Comparison of ENCODE assay signal across 8 cellular contexts in genomic region chr16:30923554-30924085, GRCh38. TPM values are rescaled to one million over a fixed set of nuclear protein-coding genes. Genes with fewer than 3 reads are reported as not detected.
DNase-seq lines count a peak whose midpoint lies in the region; ATAC-seq and TF ChIP-seq lines count a peak whose summit lies in the region.

FBXL19 (plus strand) TSS chr16:30923572; CDS start chr16:30925755, 2,183 bp downstream.

- peaks cover 32% of the 10 kb centered on the region for H3K4me1 Mint-ChIP-seq in activated CD4-positive, alpha-beta T cell treated with anti-CD3 and anti-CD28 coated beads, Interleukin-2, amount 10 ng/mL, durations not matched to agents 7 days and 5 days
- peaks cover 8% of the 10 kb centered on the region for H3K4me1 Mint-ChIP-seq in progenitor cell of endocrine pancreas (ENCODE audit: low read depth)

- CTCF ChIA-PET in activated CD4-positive, alpha-beta T cell treated with anti-CD3 and anti-CD28 coated beads, Interleukin-2, amount 10 ng/mL, durations not matched to agents 7 days and 5 days (lab: Charles Lee), result interaction anchor here (0.6 to 1.3 kb wide), 2 partner anchors 12 to 109 kb away, joined by 3 to 4 read pairs; no protein-coding TSS in a partner anchor

- no peak for ATAC-seq in foreskin keratinocyte
- no peak for ATAC-seq in GM21367 (IDR thresholded peaks at IDR 0.05; ENCODE audit: unreplicated experiment)

- POLR2A ChIA-PET in activated CD4-positive, alpha-beta T cell treated with anti-CD3 and anti-CD28 coated beads, Interleukin-2, amount 10 ng/mL, durations not matched to agents 7 days and 5 days (lab: Charles Lee), result no interaction called here

- H3K4me1 ChIP-seq in foreskin keratinocyte, result no peaks in the 10 kb centered on the region

- no peaks in the 10 kb centered on the region for H3K36me3 Mint-ChIP-seq in activated CD4-positive, alpha-beta T cell treated with anti-CD3 and anti-CD28 coated beads, Interleukin-2, amount 10 ng/mL, durations not matched to agents 7 days and 5 days (ENCODE audit: low read depth)
- peaks cover 2% of the 10 kb centered on the region for H3K36me3 Mint-ChIP-seq in progenitor cell of endocrine pancreas (ENCODE audit: insufficient read depth)

- H3K27ac Mint-ChIP-seq in activated CD4-positive, alpha-beta T cell treated with anti-CD3 and anti-CD28 coated beads, Interleukin-2, amount 10 ng/mL, durations not matched to agents 7 days and 5 days, result peak within 1 kb of the TSS; percentile 99
- H3K27ac Mint-ChIP-seq in progenitor cell of endocrine pancreas, result peak within 1 kb of the TSS; percentile 100

- DNase-seq in activated CD4-positive, alpha-beta T cell treated with anti-CD3 and anti-CD28 coated beads for 4 hours, result peak; percentile 26 to 40
- no peak for DNase-seq in activated CD4-positive, alpha-beta T cell treated with anti-CD3 and anti-CD28 coated beads for 1 hour
- DNase-seq in activated CD4-positive, alpha-beta T cell treated with anti-CD3 and anti-CD28 coated beads, Interleukin-2, amount 10 ng/mL, durations not matched to agents 7 days and 5 days, result no peak
- DNase-seq in foreskin keratinocyte (no peak), progenitor cell of endocrine pancreas (ENCODE audit: low spot score, unreplicated experiment) (peak; percentile 50), RKO (ENCODE audit: low spot score) (no peak)
- DNase-seq in stimulated activated CD4-positive, alpha-beta T cell treated with anti-CD3 and anti-CD28 coated beads, Interleukin-2, amount 100 ng/mL, for 24 hours, result no peak

- no peaks in the 10 kb centered on the region for H3K27me3 Mint-ChIP-seq in activated CD4-positive, alpha-beta T cell treated with anti-CD3 and anti-CD28 coated beads, Interleukin-2, amount 10 ng/mL, durations not matched to agents 7 days and 5 days
- no peaks in the 10 kb centered on the region for H3K27me3 Mint-ChIP-seq in progenitor cell of endocrine pancreas

- no peaks in the 10 kb centered on the region for H3K9me3 Mint-ChIP-seq in activated CD4-positive, alpha-beta T cell treated with anti-CD3 and anti-CD28 coated beads, Interleukin-2, amount 10 ng/mL, durations not matched to agents 7 days and 5 days
- no peaks in the 10 kb centered on the region for H3K9me3 Mint-ChIP-seq in progenitor cell of endocrine pancreas (ENCODE audit: low read depth)

- H3K27ac ChIP-seq in foreskin keratinocyte, result peak within 1 kb of the TSS; percentile 78

- TF ChIP-seq CTCF in foreskin keratinocyte (conservative IDR thresholded peaks at IDR 0.05) (no peak), progenitor cell of endocrine pancreas (IDR thresholded peaks at IDR 0.05; ENCODE audit: unreplicated experiment) (no peak)

- peak within 1 kb of the TSS; percentile 88 for H3K4me3 Mint-ChIP-seq in activated CD4-positive, alpha-beta T cell treated with anti-CD3 and anti-CD28 coated beads, Interleukin-2, amount 10 ng/mL, durations not matched to agents 7 days and 5 days
- peak within 1 kb of the TSS; percentile 97 for H3K4me3 Mint-ChIP-seq in progenitor cell of endocrine pancreas (ENCODE audit: low read depth)

- no peaks in the 10 kb centered on the region for H3K27me3 ChIP-seq in foreskin keratinocyte

RNA-seq across cellular contexts. Expression of gene FBXL19, which starts in this region (rescaled TPM):
- 10 to 100 TPM; 21.7 to 22.4 TPM for total RNA-seq in activated CD4-positive, alpha-beta T cell treated with anti-CD3 and anti-CD28 coated beads, Interleukin-2, amount 10 ng/mL, durations not matched to agents 7 days and 5 days
- 32.2 and 33.0 TPM in 2 replicates for total RNA-seq in foreskin keratinocyte
- 21.8 and 23.3 TPM in 2 replicates for polyA plus RNA-seq in foreskin keratinocyte
- 65.6 and 66.8 TPM in 2 replicates for total RNA-seq in progenitor cell of endocrine pancreas

Comparison
In these comparisons a context has a peak if more than half of its experiments do, and no peak if none do; other contexts are left out.
1. DNase-seq: peak in activated CD4-positive, alpha-beta T cell treated with anti-CD3 and anti-CD28 coated beads for 4 hours (2 of 2) and progenitor cell of endocrine pancreas (single experiment); none in activated CD4-positive, alpha-beta T cell treated with anti-CD3 and anti-CD28 coated beads for 1 hour (single experiment), activated CD4-positive, alpha-beta T cell treated with anti-CD3 and anti-CD28 coated beads, Interleukin-2, amount 10 ng/mL, durations not matched to agents 7 days and 5 days (single experiment), foreskin keratinocyte (0 of 2), stimulated activated CD4-positive, alpha-beta T cell treated with anti-CD3 and anti-CD28 coated beads, Interleukin-2, amount 100 ng/mL, for 24 hours (0 of 2) and RKO (single experiment).